6 cellular contexts compared by ENCODE assay signal in genomic region chr11:238346-238745, GRCh38. TPM values are rescaled to one million over a fixed set of nuclear protein-coding genes. Genes with fewer than 3 reads are reported as not detected.
A peak's percentile ranks its signal among the peaks of the same experiment; 100 is the strongest.
DNase-seq lines count a peak whose midpoint lies in the region; ATAC-seq, FAIRE-seq and TF ChIP-seq lines count a peak whose summit lies in the region.
"Not testable (repeated sequence)": the region's sequence is repeated elsewhere in the genome, so short reads cannot be mapped to it uniquely, and the experiment has no call there.

No MANE protein-coding gene starts in this region.

- H4K91ac ChIP-seq in mesenchymal stem cell (ENCODE audit: low read length), result not testable (repeated sequence)

- H3K79me1 ChIP-seq in mesenchymal stem cell (replicated peaks; ENCODE audit: low read length, poor library complexity, severe bottlenecking), result peaks cover 23% of the 10 kb centered on the region

- H3K9me3 Mint-ChIP-seq in CD4-positive, alpha-beta memory T cell; activated CD4-positive, alpha-beta T cell treated with anti-CD3 and anti-CD28 coated beads for 36 hours (ENCODE audit: low read depth); astrocyte (ENCODE audit: unreplicated experiment): not testable (repeated sequence)

- peak overlapping the region in 6 of 7 donors; percentile 29 to 100 (median 82) for H3K27ac Mint-ChIP-seq in CD4-positive, alpha-beta memory T cell
- H3K27ac Mint-ChIP-seq in activated CD4-positive, alpha-beta T cell treated with anti-CD3 and anti-CD28 coated beads for 36 hours, result peak overlapping the region; percentile 99
- H3K27ac Mint-ChIP-seq in astrocyte (ENCODE audit: unreplicated experiment), result not testable (repeated sequence)

- H3K4me3 ChIP-seq in CD4-positive, alpha-beta memory T cell (ENCODE audit: low read length in 2 of 2); astrocyte (ENCODE audit: insufficient read depth, low read depth, low read length): not testable (repeated sequence)
- H3K4me3 ChIP-seq in Karpas-422 (ENCODE audit: low read length) (peak overlapping the region; percentile 98), mesenchymal stem cell (ENCODE audit: insufficient read depth in 1 of 2, low read depth in 1 of 2, low read length in 2 of 2) (peak overlapping the region in 1 of 2 experiments; percentile 100), gastrocnemius medialis (peak overlapping the region; percentile 88 to 100 (median 98))

- not testable (repeated sequence) for H3K14ac ChIP-seq in mesenchymal stem cell (ENCODE audit: low read length in 2 of 2)

- peaks cover 23% of the 10 kb centered on the region for H3K36me3 ChIP-seq in CD4-positive, alpha-beta memory T cell (ENCODE audit: insufficient read depth, low read length)
- H3K36me3 ChIP-seq in Karpas-422 (ENCODE audit: insufficient read depth, low read length), result peaks cover 23% of the 10 kb centered on the region; the same call in 1 of the 2 replicates
- H3K36me3 ChIP-seq in astrocyte (ENCODE audit: insufficient read depth, low read length), result not testable (repeated sequence)
- peaks cover 13 to 41% of the 10 kb centered on the region in 2 experiments for H3K36me3 ChIP-seq in mesenchymal stem cell (ENCODE audit: control insufficient read depth in 1 of 2, insufficient read depth in 2 of 2, low read depth in 1 of 2, low read length in 2 of 2)
- H3K36me3 ChIP-seq in gastrocnemius medialis, result peaks cover 0 to 30% of the 10 kb centered on the region in 2 donors

- H2BK5ac ChIP-seq in mesenchymal stem cell (ENCODE audit: low read depth, low read length, poor library complexity, severe bottlenecking), result not testable (repeated sequence)

- H3K18ac ChIP-seq in mesenchymal stem cell (ENCODE audit: low read depth in 1 of 2, low read length in 2 of 2), result not testable (repeated sequence)

- TF ChIP-seq CTCF in astrocyte (IDR thresholded peaks at IDR 0.05; ENCODE audit: insufficient read depth, low read depth, low read length); gastrocnemius medialis (IDR thresholded peaks at IDR 0.05 in 4 of 5, conservative IDR thresholded peaks at IDR 0.05 in 1 of 5): not testable (repeated sequence)

- H3K9ac ChIP-seq in Karpas-422 (ENCODE audit: low read length) (peak overlapping the region; percentile 96), astrocyte (ENCODE audit: low read length) (peak overlapping the region; percentile 97), mesenchymal stem cell (ENCODE audit: low read length) (peak overlapping the region; percentile 98)

- not testable (repeated sequence) for H4K8ac ChIP-seq in mesenchymal stem cell (ENCODE audit: low read length)

- H3K4me2 ChIP-seq in Karpas-422 (ENCODE audit: low read depth, low read length, poor library complexity, severe bottlenecking) (peak overlapping the region; percentile 97), astrocyte (ENCODE audit: low read length) (peak overlapping the region; percentile 96)
- not testable (repeated sequence) for H3K4me2 ChIP-seq in mesenchymal stem cell (ENCODE audit: low read length, poor library complexity, severe bottlenecking)

- intact Hi-C loops in CD4-positive, alpha-beta memory T cell (cut with micrococcal nuclease), result loop anchor here (5.0 kb wide), 1 partner anchor 49 kb away; the partner anchor contains the start of gene PGGHG
- intact Hi-C loops in activated CD4-positive, alpha-beta T cell treated with anti-CD3 and anti-CD28 coated beads for 36 hours (cut with DNase I, micrococcal nuclease), result loop anchor here in 1 of 2 experiments (5.0 kb wide), 2 partner anchors 49 to 119 kb away; partner anchors contain the start of gene PGGHG
- intact Hi-C loops in gastrocnemius medialis (cut with DNase I; ENCODE audit: low total_unique reads), result loop anchor here (5.0 kb wide), 1 partner anchor 49 kb away; the partner anchor contains the start of gene PGGHG

- H2AFZ ChIP-seq in Karpas-422 (ENCODE audit: low read length); astrocyte (ENCODE audit: low read depth, low read length); mesenchymal stem cell (ENCODE audit: low read depth, low read length): not testable (repeated sequence)

- not testable (repeated sequence) for FAIRE-seq in astrocyte (lab: Jason Lieb, UNC)

- in situ Hi-C loops in gastrocnemius medialis (cut with MboI; ENCODE audit: low sequenced_read_pairs in 4 of 4), result not testable (repeated sequence)

- H3K27me3 Mint-ChIP-seq in CD4-positive, alpha-beta memory T cell; activated CD4-positive, alpha-beta T cell treated with anti-CD3 and anti-CD28 coated beads for 36 hours; astrocyte (ENCODE audit: low read depth, unreplicated experiment): not testable (repeated sequence)

- not testable (repeated sequence) for H3K27me3 ChIP-seq in CD4-positive, alpha-beta memory T cell (ENCODE audit: insufficient read depth, low read length); Karpas-422 (ENCODE audit: low read length); astrocyte (ENCODE audit: insufficient read depth, low read length); mesenchymal stem cell (ENCODE audit: control insufficient read depth in 1 of 2, insufficient read depth in 1 of 2, low read length in 2 of 2); gastrocnemius medialis

- H2AK5ac ChIP-seq in mesenchymal stem cell (ENCODE audit: low read length, severe bottlenecking), result not testable (repeated sequence)

- TF ChIP-seq POLR2A in gastrocnemius medialis (IDR thresholded peaks at IDR 0.05), result not testable (repeated sequence)

- 95% methylated on average over 7 of the region's 7 CpGs for WGBS in mesenchymal stem cell

- ATAC-seq in activated CD4-positive, alpha-beta T cell treated with anti-CD3 and anti-CD28 coated beads for 36 hours; gastrocnemius medialis: not testable (repeated sequence)

- not testable (repeated sequence) for H3K9me3 ChIP-seq in CD4-positive, alpha-beta memory T cell (ENCODE audit: control insufficient read depth in 1 of 2, low read length in 2 of 2); Karpas-422 (ENCODE audit: low read length); astrocyte (ENCODE audit: insufficient read depth, low read depth, low read length); mesenchymal stem cell (ENCODE audit: control insufficient read depth, low read length); gastrocnemius medialis

- H3K4ac ChIP-seq in mesenchymal stem cell (ENCODE audit: low read depth in 1 of 2, low read length in 2 of 2), result not testable (repeated sequence)

- DNase-seq in CD4-positive, alpha-beta memory T cell; Karpas-422; activated CD4-positive, alpha-beta T cell treated with anti-CD3 and anti-CD28 coated beads for 36 hours; astrocyte (ENCODE audit: low read depth); mesenchymal stem cell; gastrocnemius medialis: not testable (repeated sequence)

- H3K23ac ChIP-seq in mesenchymal stem cell (ENCODE audit: low read length in 2 of 2), result not testable (repeated sequence)

- not testable (repeated sequence) for H3K9me2 ChIP-seq in Karpas-422 (replicated peaks; ENCODE audit: insufficient read depth, low read length)

- CTCF ChIA-PET in CD4-positive, alpha-beta memory T cell (lab: Charles Lee; ENCODE audit: partially characterized antibody), result interaction anchor here (1.0 to 2.9 kb wide), 6 partner anchors 13 to 212 kb away, joined by 3 to 20 read pairs (median 4); partner anchors contain the start of genes BET1L and RIC8A
- CTCF ChIA-PET in activated CD4-positive, alpha-beta T cell treated with anti-CD3 and anti-CD28 coated beads for 36 hours (lab: Charles Lee), result interaction anchor here (1.0 to 9.8 kb wide), 5 partner anchors 10 to 67 kb away, joined by 3 to 69 read pairs (median 4); partner anchors contain the start of genes BET1L and RIC8A

- H2BK120ac ChIP-seq in mesenchymal stem cell (ENCODE audit: low read depth, low read length), result not testable (repeated sequence)

- H3K79me2 ChIP-seq in Karpas-422 (ENCODE audit: low read length) (peaks cover 77% of the 10 kb centered on the region), astrocyte (ENCODE audit: insufficient read depth, low read length) (peaks cover 64% of the 10 kb centered on the region)

- H4K20me1 ChIP-seq in Karpas-422 (ENCODE audit: insufficient read depth, low read depth, low read length), result not testable (repeated sequence)
- H4K20me1 ChIP-seq in astrocyte (ENCODE audit: insufficient read depth, low read length), result peaks cover 40% of the 10 kb centered on the region

- peaks cover 22% of the 10 kb centered on the region for H3K4me1 ChIP-seq in CD4-positive, alpha-beta memory T cell (ENCODE audit: insufficient read depth, low read length)
- peaks cover 24% of the 10 kb centered on the region for H3K4me1 ChIP-seq in Karpas-422 (ENCODE audit: low read length)
- H3K4me1 ChIP-seq in astrocyte (ENCODE audit: insufficient read depth, low read length); mesenchymal stem cell (ENCODE audit: control insufficient read depth, insufficient read depth, low read depth, low read length): not testable (repeated sequence)
- peaks cover 48 to 49% of the 10 kb centered on the region in 2 donors for H3K4me1 ChIP-seq in gastrocnemius medialis

- H2BK12ac ChIP-seq in mesenchymal stem cell (ENCODE audit: low read length in 2 of 2), result not testable (repeated sequence)

- peak overlapping the region in 6 of 8 donors; percentile 1 to 100 (median 58) for H3K4me3 Mint-ChIP-seq in CD4-positive, alpha-beta memory T cell
- H3K4me3 Mint-ChIP-seq in activated CD4-positive, alpha-beta T cell treated with anti-CD3 and anti-CD28 coated beads for 36 hours, result peak overlapping the region; percentile 92
- peak overlapping the region; percentile 95 for H3K4me3 Mint-ChIP-seq in astrocyte (ENCODE audit: unreplicated experiment)

- H3K4me1 Mint-ChIP-seq in CD4-positive, alpha-beta memory T cell, result peaks cover 34 to 71% (median 51%) of the 10 kb centered on the region in 4 donors
- H3K4me1 Mint-ChIP-seq in activated CD4-positive, alpha-beta T cell treated with anti-CD3 and anti-CD28 coated beads for 36 hours, result peaks cover 56% of the 10 kb centered on the region
- peaks cover 11% of the 10 kb centered on the region for H3K4me1 Mint-ChIP-seq in astrocyte (ENCODE audit: low read depth, unreplicated experiment)

- peak overlapping the region; percentile 100 for H3K27ac ChIP-seq in CD4-positive, alpha-beta memory T cell (ENCODE audit: low read depth, low read length)
- H3K27ac ChIP-seq in Karpas-422 (ENCODE audit: low read length); astrocyte (ENCODE audit: low read depth, low read length); mesenchymal stem cell (ENCODE audit: low read length, poor library complexity, severe bottlenecking): not testable (repeated sequence)
- H3K27ac ChIP-seq in gastrocnemius medialis, result peak overlapping the region in 3 of 4 donors; percentile 97 to 99 (median 97)

- not testable (repeated sequence) for H2BK15ac ChIP-seq in mesenchymal stem cell (ENCODE audit: low read depth, poor library complexity, severe bottlenecking)

- H3K36me3 Mint-ChIP-seq in CD4-positive, alpha-beta memory T cell, result peaks cover 24 to 57% of the 10 kb centered on the region in 2 donors
- H3K36me3 Mint-ChIP-seq in activated CD4-positive, alpha-beta T cell treated with anti-CD3 and anti-CD28 coated beads for 36 hours (ENCODE audit: low read depth), result peaks cover 40% of the 10 kb centered on the region
- not testable (repeated sequence) for H3K36me3 Mint-ChIP-seq in astrocyte (ENCODE audit: low read depth, unreplicated experiment)

- POLR2A ChIA-PET in CD4-positive, alpha-beta memory T cell (lab: Charles Lee; ENCODE audit: partially characterized antibody), result interaction anchor here (1.5 to 10.9 kb wide), 7 partner anchors 12 to 297 kb away, joined by 5 to 144 read pairs (median 5); partner anchors contain the start of genes BET1L, HRAS, PGGHG and RIC8A
- POLR2A ChIA-PET in activated CD4-positive, alpha-beta T cell treated with anti-CD3 and anti-CD28 coated beads for 36 hours (lab: Charles Lee), result interaction anchor here (1.1 to 3.9 kb wide), 2 partner anchors 29 to 31 kb away, joined by 3 to 25 read pairs; partner anchors contain the start of genes BET1L and RIC8A

RNA-seq across cellular contexts. Expression of gene PSMD13, which starts 1.6 kb away (rescaled TPM):
- 100 to 1,000 TPM in 1 of 2 experiments, 10 to 100 TPM in 1; 99.9 to 107 TPM for total RNA-seq in CD4-positive, alpha-beta memory T cell
- 100 to 1,000 TPM; 179 to 247 TPM for polyA plus RNA-seq in CD4-positive, alpha-beta memory T cell
- total RNA-seq in Karpas-422 (2014; rRNA removed; shearing (Covaris generic); ENCODE audit: low replicate concordance), result 86.7 and 92.7 TPM in 2 replicates
- 100 to 1,000 TPM; 134 to 212 TPM for total RNA-seq in activated CD4-positive, alpha-beta T cell treated with anti-CD3 and anti-CD28 coated beads for 36 hours
- total RNA-seq in astrocyte, result 131 and 137 TPM in 2 replicates
- polyA plus RNA-seq in mesenchymal stem cell (2013, experiment 1 of 2), result 66.4 TPM
- polyA plus RNA-seq in mesenchymal stem cell (2013, experiment 2 of 2), result 68.0 TPM
- total RNA-seq in gastrocnemius medialis, result 100 to 1,000 TPM; 128 to 189 (median 163) TPM

RNA-seq across cellular contexts. Expression of gene SIRT3, which starts 2.2 kb away (rescaled TPM):
- total RNA-seq in CD4-positive, alpha-beta memory T cell, result 10 to 100 TPM; 26.5 to 30.7 TPM
- 10 to 100 TPM; 11.2 to 11.6 TPM for polyA plus RNA-seq in CD4-positive, alpha-beta memory T cell
- 13.6 and 17.2 TPM in 2 replicates for total RNA-seq in Karpas-422 (2014; rRNA removed; shearing (Covaris generic); ENCODE audit: low replicate concordance)
- 10 to 100 TPM; 19.6 to 23.3 TPM for total RNA-seq in activated CD4-positive, alpha-beta T cell treated with anti-CD3 and anti-CD28 coated beads for 36 hours
- 10.9 and 12.0 TPM in 2 replicates for total RNA-seq in astrocyte
- 10.2 TPM for polyA plus RNA-seq in mesenchymal stem cell (2013, experiment 1 of 2)
- polyA plus RNA-seq in mesenchymal stem cell (2013, experiment 2 of 2), result 10.2 TPM
- 10 to 100 TPM in 3 of 4 donors, 1 to 10 TPM in 1; 9.2 to 15.0 (median 12.7) TPM for total RNA-seq in gastrocnemius medialis

RNA-seq across cellular contexts. Expression of gene RIC8A, which starts 30.8 kb away (rescaled TPM):
- 100 to 1,000 TPM in 1 of 2 experiments, 10 to 100 TPM in 1; 96.7 to 111 TPM for total RNA-seq in CD4-positive, alpha-beta memory T cell
- 100 to 1,000 TPM in 1 of 2 donors, 10 to 100 TPM in 1; 91.2 to 106 TPM for polyA plus RNA-seq in CD4-positive, alpha-beta memory T cell
- total RNA-seq in Karpas-422 (2014; rRNA removed; shearing (Covaris generic); ENCODE audit: low replicate concordance), result 56.2 and 86.1 TPM in 2 replicates
- total RNA-seq in activated CD4-positive, alpha-beta T cell treated with anti-CD3 and anti-CD28 coated beads for 36 hours, result 100 to 1,000 TPM; 104 to 124 TPM
- total RNA-seq in astrocyte (157 TPM in 2 replicates), gastrocnemius medialis (10 to 100 TPM; 35.6 to 68.5 (median 47.8) TPM)
- 77.3 TPM for polyA plus RNA-seq in mesenchymal stem cell (2013, experiment 1 of 2)
- 76.9 TPM for polyA plus RNA-seq in mesenchymal stem cell (2013, experiment 2 of 2)

RNA-seq across cellular contexts. Expression of gene BET1L, which starts 31.1 kb away (rescaled TPM):
- 100 to 1,000 TPM; 122 to 129 TPM for total RNA-seq in CD4-positive, alpha-beta memory T cell
- 10 to 100 TPM; 61.9 to 64.5 TPM for polyA plus RNA-seq in CD4-positive, alpha-beta memory T cell
- total RNA-seq in Karpas-422 (2014; rRNA removed; shearing (Covaris generic); ENCODE audit: low replicate concordance), result 16.8 TPM in 2 replicates
- 10 to 100 TPM; 45.5 to 49.4 TPM for total RNA-seq in activated CD4-positive, alpha-beta T cell treated with anti-CD3 and anti-CD28 coated beads for 36 hours
- total RNA-seq in astrocyte, result 73.2 and 81.6 TPM in 2 replicates
- polyA plus RNA-seq in mesenchymal stem cell (2013, experiment 1 of 2), result 52.8 TPM
- polyA plus RNA-seq in mesenchymal stem cell (2013, experiment 2 of 2), result 52.1 TPM
- 10 to 100 TPM; 11.3 to 15.9 (median 12.8) TPM for total RNA-seq in gastrocnemius medialis

RNA-seq across cellular contexts. Expression of gene NLRP6, which starts 39.9 kb away (rescaled TPM):
- total RNA-seq in CD4-positive, alpha-beta memory T cell, result 10 to 100 TPM; 25.9 to 26.3 TPM
- polyA plus RNA-seq in CD4-positive, alpha-beta memory T cell, result 10 to 100 TPM in 1 of 2 donors, 1 to 10 TPM in 1; 1.4 to 10.8 TPM
- 0.11 TPM in 1 of 2 replicates, not detected in the other for total RNA-seq in Karpas-422 (2014; rRNA removed; shearing (Covaris generic); ENCODE audit: low replicate concordance)
- total RNA-seq in activated CD4-positive, alpha-beta T cell treated with anti-CD3 and anti-CD28 coated beads for 36 hours, result under 1 TPM; 0.32 to 0.57 TPM
- total RNA-seq in astrocyte (not detected in 2 replicates), gastrocnemius medialis (under 1 TPM in 1 of 4 donors, not detected in 3; 0.09 TPM)
- polyA plus RNA-seq in mesenchymal stem cell (2013, experiment 1 of 2), result not detected
- not detected for polyA plus RNA-seq in mesenchymal stem cell (2013, experiment 2 of 2)
